ENCODE assay signal across 8 cellular contexts in genomic region chr3:170420307-170420821, GRCh38. TPM values are rescaled to one million over a fixed set of nuclear protein-coding genes. Genes with fewer than 3 reads are reported as not detected.
DNase-seq lines count a peak whose midpoint lies in the region; ATAC-seq, FAIRE-seq and TF ChIP-seq lines count a peak whose summit lies in the region.

No MANE protein-coding gene starts in this region.

- H3K9me3 ChIP-seq in duodenal mucosa (ENCODE audit: control insufficient read depth in 1 of 2, low read length in 2 of 2) = no peaks in the 10 kb centered on the region
- no peaks in the 10 kb centered on the region for H3K9me3 ChIP-seq in liver (ENCODE audit: control insufficient read depth in 4 of 4, low read length in 3 of 4)
- no peaks in the 10 kb centered on the region for H3K9me3 ChIP-seq in subcutaneous abdominal adipose tissue (ENCODE audit: control insufficient read depth in 5 of 5, low read length in 5 of 5)
- no peaks in the 10 kb centered on the region for H3K9me3 ChIP-seq in transverse colon

- H3K4me3 ChIP-seq in duodenal mucosa (ENCODE audit: low read depth in 1 of 2, low read length in 2 of 2) (peak overlapping the region; percentile 6 to 67), liver (ENCODE audit: low read depth in 1 of 3, low read length in 3 of 3) (peak overlapping the region in 1 of 3 donors; percentile 3), subcutaneous abdominal adipose tissue (ENCODE audit: low read depth in 1 of 5, low read length in 5 of 5) (peak overlapping the region; percentile 57 to 73 (median 72)), transverse colon (peak overlapping the region in 1 of 4 donors; percentile 57)

- no peak for ATAC-seq in HG03108 (IDR thresholded peaks at IDR 0.05; ENCODE audit: unreplicated experiment)

- H3K4me1 ChIP-seq in duodenal mucosa (ENCODE audit: control insufficient read depth in 1 of 2, insufficient read depth in 2 of 2, low read length in 2 of 2) (peaks cover 11 to 13% of the 10 kb centered on the region in 2 donors), liver (ENCODE audit: control insufficient read depth in 4 of 4, insufficient read depth in 4 of 4, low read length in 3 of 4) (peaks cover 0 to 17% (median 10%) of the 10 kb centered on the region in 4 donors), subcutaneous abdominal adipose tissue (ENCODE audit: control insufficient read depth in 5 of 5, insufficient read depth in 5 of 5, low read length in 5 of 5) (peaks cover 0 to 37% (median 33%) of the 10 kb centered on the region in 5 donors), transverse colon (peaks cover 4 to 19% (median 18%) of the 10 kb centered on the region in 4 donors)

- TF ChIP-seq CTCF in liver (IDR thresholded peaks at IDR 0.05; ENCODE audit: low read depth, low read length, missing input control) (no peak), transverse colon (IDR thresholded peaks at IDR 0.05) (no peak)

- H3K27ac ChIP-seq in duodenal mucosa (ENCODE audit: low read depth, low read length) = no peak overlapping the region
- peak overlapping the region in 1 of 2 donors; percentile 19 for H3K27ac ChIP-seq in liver (ENCODE audit: low read depth in 1 of 2, low read length in 2 of 2)
- peak overlapping the region; percentile 23 for H3K27ac ChIP-seq in subcutaneous abdominal adipose tissue (ENCODE audit: low read depth, low read length)
- peak overlapping the region in 1 of 4 donors; percentile 44 for H3K27ac ChIP-seq in transverse colon

- no peaks in the 10 kb centered on the region for H3K36me3 ChIP-seq in duodenal mucosa (ENCODE audit: control insufficient read depth in 1 of 2, insufficient read depth in 2 of 2, low read length in 2 of 2)
- no peaks in the 10 kb centered on the region for H3K36me3 ChIP-seq in liver (ENCODE audit: control insufficient read depth in 4 of 4, insufficient read depth in 3 of 4, low read depth in 1 of 4, low read length in 3 of 4)
- H3K36me3 ChIP-seq in subcutaneous abdominal adipose tissue (ENCODE audit: control insufficient read depth in 5 of 5, insufficient read depth in 5 of 5, low read length in 5 of 5) = no peaks in the 10 kb centered on the region
- H3K36me3 ChIP-seq in transverse colon = no peaks in the 10 kb centered on the region

- TF ChIP-seq POLR2A in transverse colon (IDR thresholded peaks at IDR 0.05) = no peak

- peak; percentile 14 for DNase-seq in KBM-7
- DNase-seq in transverse colon = no peak
- no peak for DNase-seq in GM03348 (ENCODE audit: low spot score)
- no peak for DNase-seq in RCC 7860 (ENCODE audit: low spot score)

- no peak for FAIRE-seq in RCC 7860 (lab: Jason Lieb, UNC)

- H3K27me3 ChIP-seq in duodenal mucosa (ENCODE audit: control insufficient read depth in 1 of 2, insufficient read depth in 2 of 2, low read length in 2 of 2) (peaks cover 21 to 32% of the 10 kb centered on the region in 2 donors), liver (ENCODE audit: control insufficient read depth in 4 of 4, insufficient read depth in 4 of 4, low read length in 3 of 4) (peaks cover 0 to 4% (median 0%) of the 10 kb centered on the region in 4 donors), subcutaneous abdominal adipose tissue (ENCODE audit: control insufficient read depth in 5 of 5, insufficient read depth in 4 of 5, low read length in 5 of 5) (peaks cover 7 to 25% (median 13%) of the 10 kb centered on the region in 5 donors), transverse colon (peaks cover 47% of the 10 kb centered on the region)

- in situ Hi-C loops in KBM-7 (cut with MboI; ENCODE audit: low pct_unique_long_range_greater_than_20kb, low sequenced_read_pairs) (loop anchor here (25.0 kb wide), 1 partner anchor 392 kb away; no protein-coding TSS in a partner anchor), transverse colon (cut with MboI; ENCODE audit: low pct_ligation_motif_present in 1 of 4, low pct_unique_long_range_greater_than_20kb in 1 of 4, low sequenced_read_pairs in 3 of 4) (loop anchor here in 3 of 4 donors (25.0 kb wide), 3 partner anchors 108 to 392 kb away; no protein-coding TSS in a partner anchor)

- H3K9ac ChIP-seq in duodenal mucosa (ENCODE audit: low read depth in 1 of 2, low read length in 2 of 2) (no peak overlapping the region), liver (ENCODE audit: low read depth in 1 of 2, low read length in 2 of 2) (no peak overlapping the region), subcutaneous abdominal adipose tissue (ENCODE audit: low read length in 5 of 5) (peak overlapping the region in 3 of 5 donors; percentile 15 to 34 (median 16))

- TF ChIP-seq RAD21 in liver (IDR thresholded peaks at IDR 0.05) = no peak

- no peak for TF ChIP-seq EP300 in transverse colon (IDR thresholded peaks at IDR 0.05; ENCODE audit: low read depth)

- intact Hi-C loops in transverse colon (cut with DNase I; ENCODE audit: low total_unique reads) = no loop called here

- WGBS in liver = 64% methylated on average over 17 of the region's 17 CpGs
- 76% methylated on average over 17 of the region's 17 CpGs; no CpG with 5 or more reads in 1 of the 2 donors for WGBS in transverse colon (ENCODE audit: low coverage in 1 of 2), 2 donors

TF ChIP-seq in liver, 16 proteins besides CTCF, POLR2A, EP300 and RAD21:
- no peak for TF ChIP-seq FOXA2 (IDR thresholded peaks at IDR 0.05)
- TF ChIP-seq ATF3 (IDR thresholded peaks at IDR 0.05) = no peak
- peak; percentile 44 for TF ChIP-seq NR2F2 (IDR thresholded peaks at IDR 0.05)
- no peak for TF ChIP-seq HNF4G (IDR thresholded peaks at IDR 0.05)
TF ChIP-seq in liver: peak in this region for 1.

RNA-seq across cellular contexts. Expression of gene CLDN11, which starts 1.7 kb away (rescaled TPM):
- total RNA-seq in liver = 1 to 10 TPM in 1 of 2 donors, under 1 TPM in 1; 0.28 to 3.3 TPM
- 1 to 10 TPM; 1.6 to 2.2 TPM for polyA plus RNA-seq in liver
- 10 to 100 TPM in 1 of 4 donors, 1 to 10 TPM in 3; 4.6 to 13.5 (median 7.2) TPM for total RNA-seq in transverse colon

Comparison
In these comparisons a context has a peak if more than half of its experiments do, and no peak if none do; other contexts are left out.
1. H3K9ac ChIP-seq: peak in subcutaneous abdominal adipose tissue (3 of 5); none in duodenal mucosa (0 of 2) and liver (0 of 2).